In genomic region chr7:116643148-116643547, GRCh38 we compare ENCODE assay signal across 1 cellular context. TPM values are rescaled to one million over a fixed set of nuclear protein-coding genes. Genes with fewer than 3 reads are reported as not detected.
"Had no signal": no experiment of that assay in that cellular context is flagged by ENCODE, and none has a peak within 500 bp of the region (broad histone marks: within the 10 kb centered on the region; RNA-seq: fewer than 3 reads in every experiment).

No MANE protein-coding gene starts in this region.

RNA-seq across cellular contexts. Expression of gene MET, which starts 28.8 kb away (rescaled TPM):
- total RNA-seq: naive thymus-derived CD8-positive, alpha-beta T cell had no signal
- polyA plus RNA-seq: naive thymus-derived CD8-positive, alpha-beta T cell had no signal
